In genomic region chr6:148455674-148456559, GRCh38 we compare ENCODE assay signal across 17 cellular contexts.
DNase-seq lines count a peak whose midpoint lies in the region; ATAC-seq, FAIRE-seq and TF ChIP-seq lines count a peak whose summit lies in the region.
"Had no signal": no experiment of that assay in that cellular context is flagged by ENCODE, and none has a peak within 500 bp of the region (broad histone marks: within the 10 kb centered on the region; RNA-seq: fewer than 3 reads in every experiment).

No MANE protein-coding gene starts in this region.

- DNase-seq in G401 (ENCODE audit: low spot score) (peak; percentile 36), cerebellar cortex (ENCODE audit: low spot score) (peak; percentile 17), left ventricle myocardium superior (no peak), nucleus accumbens (lab: John Stamatoyannopoulos, UW) (peak in 52 of 56 donors; percentile 8 to 86 (median 68)), CD14-positive monocyte (ENCODE audit: low spot score) (no peak), GM12892 (ENCODE audit: insufficient read length) (no peak), HuH-7.5 (ENCODE audit: low spot score) (no peak), HEK293T (ENCODE audit: extremely low spot score) (no peak)
- DNase-seq: activated CD8-positive, alpha-beta memory T cell treated with anti-CD3 and anti-CD28 coated beads for 24 hours; effector CD4-positive, alpha-beta T cell; naive B cell; NCI-H187; PC-9; stimulated activated CD4-positive, alpha-beta T cell treated with anti-CD3 and anti-CD28 coated beads, Interleukin-2, amount 100 ng/mL, for 48 hours; transverse colon had no signal

- peaks cover 2 to 9% (median 8%) of the 10 kb centered on the region in 3 donors for H3K27me3 Mint-ChIP-seq in CD14-positive monocyte (ENCODE audit: low read depth in 3 of 3)

- TF ChIP-seq CTCF in CD14-positive monocyte (IDR thresholded peaks at IDR 0.05), result no peak

- ATAC-seq in left ventricle myocardium superior, result peak; percentile 14

- in situ Hi-C loops in G401 (cut with HindIII; ENCODE audit: low sequenced_read_pairs), result no loop called here

- H3K27ac Mint-ChIP-seq in CD14-positive monocyte, result peak overlapping the region in 1 of 7 donors; percentile 78
- H3K27ac Mint-ChIP-seq: naive B cell had no signal

- FAIRE-seq in GM12892 (lab: Jason Lieb, UNC), result no peak
- FAIRE-seq: D721Med, keratinocyte had no signal

- H3K4me3 Mint-ChIP-seq in CD14-positive monocyte, result no peak overlapping the region
- H3K4me3 Mint-ChIP-seq: naive B cell had no signal

- peaks cover 3% of the 10 kb centered on the region for H3K4me1 Mint-ChIP-seq in CD14-positive monocyte
- H3K4me1 Mint-ChIP-seq: naive B cell had no signal

- TF ChIP-seq POLR2A in GM12892 (IDR thresholded peaks at IDR 0.05; ENCODE audit: low read depth, low read length), result no peak

- H3K36me3 Mint-ChIP-seq in CD14-positive monocyte, result peaks cover 0 to 2% of the 10 kb centered on the region in 2 donors
- H3K36me3 Mint-ChIP-seq: naive B cell had no signal

- peaks cover 0 to 3% (median 0%) of the 10 kb centered on the region in 7 donors for H3K9me3 Mint-ChIP-seq in CD14-positive monocyte
- H3K9me3 Mint-ChIP-seq: naive B cell had no signal

- intact Hi-C loops in left ventricle myocardium superior (cut with micrococcal nuclease), result no loop called here
- intact Hi-C loops in CD14-positive monocyte (cut with micrococcal nuclease), result no loop called here

- CTCF ChIA-PET in HEK293T (lab: Yijun Ruan, JAX), result no interaction called here

- POLR2A ChIA-PET in HEK293T (lab: Yijun Ruan, JAX), result no interaction called here

TF ChIP-seq in HEK293T, 16 proteins besides CTCF, POLR2A, EP300 and RAD21:
- TF ChIP-seq ARNT (IDR thresholded peaks at IDR 0.05) (no peak), HDGF (IDR thresholded peaks at IDR 0.05; ENCODE audit: borderline replicate concordance) (no peak), FOXM1 (IDR thresholded peaks at IDR 0.05; ENCODE audit: borderline replicate concordance) (no peak), ZNF384 (IDR thresholded peaks at IDR 0.05) (no peak), LEF1 (IDR thresholded peaks at IDR 0.05; ENCODE audit: borderline replicate concordance) (no peak), ELF4 (IDR thresholded peaks at IDR 0.05) (no peak), SP1 (IDR thresholded peaks at IDR 0.05) (no peak), FOXA1 (IDR thresholded peaks at IDR 0.05) (no peak), PKNOX1 (IDR thresholded peaks at IDR 0.05) (no peak)

Comparison
In these comparisons a context has a peak if more than half of its experiments do, and no peak if none do; other contexts are left out.
1. DNase-seq: peak in G401 (single experiment), cerebellar cortex (single experiment) and nucleus accumbens (52 of 56); none in left ventricle myocardium superior (single experiment), CD14-positive monocyte (single experiment), GM12892 (single experiment), HuH-7.5 (single experiment) and HEK293T (single experiment).